In genomic region chr16:3458852-3459361, GRCh38 we compare ENCODE assay signal across 6 cellular contexts. TPM values are rescaled to one million over a fixed set of nuclear protein-coding genes. Genes with fewer than 3 reads are reported as not detected.
A peak's percentile ranks its signal among the peaks of the same experiment; 100 is the strongest.
DNase-seq lines count a peak whose midpoint lies in the region; TF ChIP-seq lines count a peak whose summit lies in the region.

No MANE protein-coding gene starts in this region.

- peaks cover 37% of the 10 kb centered on the region for H3K79me2 ChIP-seq in parathyroid adenoma

- TF ChIP-seq CTCF in parathyroid adenoma (IDR thresholded peaks at IDR 0.05): no peak

- peaks cover 25% of the 10 kb centered on the region; the same call in 1 of the 2 replicates for H3K36me3 ChIP-seq in BLaER1
- H3K36me3 ChIP-seq in HUES48 (ENCODE audit: control insufficient read depth, insufficient read depth, low read length): no peaks in the 10 kb centered on the region
- H3K36me3 ChIP-seq in parathyroid adenoma (ENCODE audit: control insufficient read depth, insufficient read depth, low read length): no peaks in the 10 kb centered on the region

- peak overlapping the region; percentile 93 for H3K4me3 ChIP-seq in BLaER1
- peak overlapping the region; percentile 96 for H3K4me3 ChIP-seq in HUES48 (ENCODE audit: low read depth, low read length)
- peak overlapping the region; percentile 95 for H3K4me3 ChIP-seq in parathyroid adenoma (ENCODE audit: low read depth, low read length)

- H3K4me2 ChIP-seq in BLaER1 (peak overlapping the region; percentile 98), parathyroid adenoma (ENCODE audit: low read length) (peak overlapping the region; percentile 99)

- peaks cover 55% of the 10 kb centered on the region for H3K4me1 ChIP-seq in BLaER1
- H3K4me1 ChIP-seq in HUES48 (ENCODE audit: control insufficient read depth, insufficient read depth, low read length): peaks cover 25% of the 10 kb centered on the region
- H3K4me1 ChIP-seq in parathyroid adenoma: peaks cover 26% of the 10 kb centered on the region

- H3K9ac ChIP-seq in BLaER1 (peak overlapping the region; percentile 98), HUES48 (ENCODE audit: low read depth, low read length) (peak overlapping the region; percentile 80), parathyroid adenoma (peak overlapping the region; percentile 82)

- peaks cover 55% of the 10 kb centered on the region for H4K20me1 ChIP-seq in BLaER1

- DNase-seq in dermis blood vessel endothelial cell: peak; percentile 26
- DNase-seq in NCI-H748 treated with DMSO at 0.1 percent for 48 hours (lab: John Stamatoyannopoulos, UW): no peak
- no peak for DNase-seq in NCI-H1048 (lab: John Stamatoyannopoulos, UW)

- H3K27ac ChIP-seq in BLaER1 (peak overlapping the region; percentile 99), HUES48 (ENCODE audit: low read depth, low read length) (peak overlapping the region; percentile 95), parathyroid adenoma (peak overlapping the region; percentile 96)

- H2AFZ ChIP-seq in parathyroid adenoma: peak overlapping the region; percentile 67

- H3K9me3 ChIP-seq in BLaER1: 0 out of 2 replicates have a peak, but pooled peaks cover 15% of the 10 kb centered on the region
- no peaks in the 10 kb centered on the region for H3K9me3 ChIP-seq in HUES48 (ENCODE audit: control insufficient read depth, insufficient read depth, low read length)
- H3K9me3 ChIP-seq in parathyroid adenoma (ENCODE audit: control insufficient read depth, low read length): no peaks in the 10 kb centered on the region

- H3K27me3 ChIP-seq in BLaER1: no peaks in the 10 kb centered on the region
- no peaks in the 10 kb centered on the region for H3K27me3 ChIP-seq in HUES48 (ENCODE audit: control insufficient read depth, insufficient read depth, low read length)
- H3K27me3 ChIP-seq in parathyroid adenoma (ENCODE audit: control insufficient read depth, insufficient read depth, low read length): no peaks in the 10 kb centered on the region

RNA-seq across cellular contexts. Expression of gene NAA60, which starts 15.4 kb away (rescaled TPM):
- 19.9 and 22.8 TPM in 2 replicates for total RNA-seq in dermis blood vessel endothelial cell

RNA-seq across cellular contexts. Expression of gene ZNF597, which starts 15.6 kb away (rescaled TPM):
- total RNA-seq in dermis blood vessel endothelial cell: 2.4 and 3.7 TPM in 2 replicates

RNA-seq across cellular contexts. Expression of gene C16orf90, which starts 36.4 kb away (rescaled TPM):
- not detected in 2 replicates for total RNA-seq in dermis blood vessel endothelial cell

RNA-seq across cellular contexts. Expression of gene CLUAP1, which starts 41.9 kb away (rescaled TPM):
- total RNA-seq in dermis blood vessel endothelial cell: 12.1 and 17.3 TPM in 2 replicates

RNA-seq across cellular contexts. Expression of gene ZNF174, which starts 57.9 kb away (rescaled TPM):
- 6.4 and 8.0 TPM in 2 replicates for total RNA-seq in dermis blood vessel endothelial cell
